10 cellular contexts compared by ENCODE assay signal in genomic region chr3:182364723-182365650, GRCh38.
A peak's percentile ranks its signal among the peaks of the same experiment; 100 is the strongest.
DNase-seq lines count a peak whose midpoint lies in the region; ATAC-seq, FAIRE-seq and TF ChIP-seq lines count a peak whose summit lies in the region.
"Had no signal": no experiment of that assay in that cellular context is flagged by ENCODE, and none has a peak within 500 bp of the region (broad histone marks: within the 10 kb centered on the region; RNA-seq: fewer than 3 reads in every experiment).

No MANE protein-coding gene starts in this region.

- intact Hi-C loops in right cardiac atrium (cut with DNase I): no loop called here
- intact Hi-C loops in left ventricle myocardium superior (cut with micrococcal nuclease): no loop called here

- peak in 1 of 2 donors; percentile 56 for ATAC-seq in right cardiac atrium
- no peak for ATAC-seq in left ventricle myocardium superior
- peak; percentile 63 for ATAC-seq in SK-N-SH treated with all-trans-retinoic acid at 6 μM for 48 hours
- no peak for ATAC-seq in HG03521 (IDR thresholded peaks at IDR 0.05; ENCODE audit: unreplicated experiment)

- WGBS in right cardiac atrium: 58% methylated on average over 20 of the region's 20 CpGs

- FAIRE-seq in urothelium cell line (lab: Jason Lieb, UNC): no peak

- DNase-seq in right cardiac atrium (peak; percentile 22 to 43 (median 41)), left ventricle myocardium superior (no peak), iris pigment epithelial cell (ENCODE audit: low read depth) (peak; percentile 4), urothelium cell line (ENCODE audit: low spot score) (peak; percentile 66), epidermal melanocyte (ENCODE audit: insufficient read length, low spot score) (no peak)
- no peak for DNase-seq in activated CD4-positive, alpha-beta T cell treated with anti-CD3 and anti-CD28 coated beads, Interleukin-2, amount 50 U/mL, for 48 hours
- DNase-seq: activated naive CD4-positive, alpha-beta T cell; SIG-M5 had no signal

- H3K4me1 ChIP-seq in right cardiac atrium (ENCODE audit: control insufficient read depth, insufficient read depth, low read length): no peaks in the 10 kb centered on the region

- H3K27ac ChIP-seq in right cardiac atrium (ENCODE audit: low read length): no peak overlapping the region

- H3K27me3 ChIP-seq in right cardiac atrium (ENCODE audit: control insufficient read depth, insufficient read depth): no peaks in the 10 kb centered on the region

- no peak overlapping the region for H3K4me3 ChIP-seq in right cardiac atrium (ENCODE audit: low read length)

- no peaks in the 10 kb centered on the region for H3K9me3 ChIP-seq in right cardiac atrium (ENCODE audit: control insufficient read depth, low read length)

TF ChIP-seq in SK-N-SH treated with all-trans-retinoic acid at 6 μM for 48 hours, 23 proteins besides CTCF, POLR2A, EP300 and RAD21:
- TF ChIP-seq ZFP30 (CRISPR knock-in tag; IDR thresholded peaks at IDR 0.05) (no peak; the same call in 1 of the 2 replicates), ESRRG (CRISPR knock-in tag; IDR thresholded peaks at IDR 0.05) (peak; percentile 71; the same call in 1 of the 2 replicates), ISL1 (CRISPR knock-in tag; IDR thresholded peaks at IDR 0.05) (peak; percentile 100), ZFP3 (CRISPR knock-in tag; IDR thresholded peaks at IDR 0.05) (peak; percentile 79; the same call in 1 of the 2 replicates), BACH2 (CRISPR knock-in tag; IDR thresholded peaks at IDR 0.05; ENCODE audit: borderline replicate concordance) (no peak), ZNF8 (CRISPR knock-in tag; IDR thresholded peaks at IDR 0.05) (0 out of 2 replicates have a peak, but pooled peaks have one; percentile 48), OSR1 (CRISPR knock-in tag; IDR thresholded peaks at IDR 0.05) (no peak), PPARA (CRISPR knock-in tag; IDR thresholded peaks at IDR 0.05; ENCODE audit: borderline replicate concordance) (no peak), CSRNP3 (CRISPR knock-in tag; IDR thresholded peaks at IDR 0.05) (peak; percentile 81), ZNF70 (CRISPR knock-in tag; IDR thresholded peaks at IDR 0.05) (no peak), GLIS3 (CRISPR knock-in tag; IDR thresholded peaks at IDR 0.05) (peak; percentile 94), ZC3H10 (CRISPR knock-in tag; IDR thresholded peaks at IDR 0.05) (peak; percentile 41; the same call in 1 of the 2 replicates), TOX (CRISPR knock-in tag; IDR thresholded peaks at IDR 0.05; ENCODE audit: borderline replicate concordance) (no peak), CSDC2 (CRISPR knock-in tag; IDR thresholded peaks at IDR 0.05) (no peak), TCF4 (CRISPR knock-in tag; IDR thresholded peaks at IDR 0.05; ENCODE audit: borderline replicate concordance) (peak; percentile 89), ARNTL (CRISPR knock-in tag; IDR thresholded peaks at IDR 0.05; ENCODE audit: borderline replicate concordance, low read depth) (no peak), CREB5 (CRISPR knock-in tag; IDR thresholded peaks at IDR 0.05; ENCODE audit: low read depth) (peak; percentile 94), RARB (CRISPR knock-in tag; IDR thresholded peaks at IDR 0.05) (no peak), SNAI2 (CRISPR knock-in tag; IDR thresholded peaks at IDR 0.05) (peak; percentile 20; the same call in 1 of the 2 replicates), ZNF565 (CRISPR knock-in tag; conservative IDR thresholded peaks at IDR 0.05; ENCODE audit: low read depth) (no peak)
- TF ChIP-seq, protein P1, sequence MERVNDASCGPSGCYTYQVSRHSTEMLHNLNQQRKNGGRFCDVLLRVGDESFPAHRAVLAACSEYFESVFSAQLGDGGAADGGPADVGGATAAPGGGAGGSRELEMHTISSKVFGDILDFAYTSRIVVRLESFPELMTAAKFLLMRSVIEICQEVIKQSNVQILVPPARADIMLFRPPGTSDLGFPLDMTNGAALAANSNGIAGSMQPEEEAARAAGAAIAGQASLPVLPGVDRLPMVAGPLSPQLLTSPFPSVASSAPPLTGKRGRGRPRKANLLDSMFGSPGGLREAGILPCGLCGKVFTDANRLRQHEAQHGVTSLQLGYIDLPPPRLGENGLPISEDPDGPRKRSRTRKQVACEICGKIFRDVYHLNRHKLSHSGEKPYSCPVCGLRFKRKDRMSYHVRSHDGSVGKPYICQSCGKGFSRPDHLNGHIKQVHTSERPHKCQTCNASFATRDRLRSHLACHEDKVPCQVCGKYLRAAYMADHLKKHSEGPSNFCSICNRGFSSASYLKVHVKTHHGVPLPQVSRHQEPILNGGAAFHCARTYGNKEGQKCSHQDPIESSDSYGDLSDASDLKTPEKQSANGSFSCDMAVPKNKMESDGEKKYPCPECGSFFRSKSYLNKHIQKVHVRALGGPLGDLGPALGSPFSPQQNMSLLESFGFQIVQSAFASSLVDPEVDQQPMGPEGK (CRISPR knock-in tag; IDR thresholded peaks at IDR 0.05; ENCODE audit: borderline replicate concordance): peak; percentile 87; the same call in 1 of the 2 replicates
- TF ChIP-seq, protein P2, sequence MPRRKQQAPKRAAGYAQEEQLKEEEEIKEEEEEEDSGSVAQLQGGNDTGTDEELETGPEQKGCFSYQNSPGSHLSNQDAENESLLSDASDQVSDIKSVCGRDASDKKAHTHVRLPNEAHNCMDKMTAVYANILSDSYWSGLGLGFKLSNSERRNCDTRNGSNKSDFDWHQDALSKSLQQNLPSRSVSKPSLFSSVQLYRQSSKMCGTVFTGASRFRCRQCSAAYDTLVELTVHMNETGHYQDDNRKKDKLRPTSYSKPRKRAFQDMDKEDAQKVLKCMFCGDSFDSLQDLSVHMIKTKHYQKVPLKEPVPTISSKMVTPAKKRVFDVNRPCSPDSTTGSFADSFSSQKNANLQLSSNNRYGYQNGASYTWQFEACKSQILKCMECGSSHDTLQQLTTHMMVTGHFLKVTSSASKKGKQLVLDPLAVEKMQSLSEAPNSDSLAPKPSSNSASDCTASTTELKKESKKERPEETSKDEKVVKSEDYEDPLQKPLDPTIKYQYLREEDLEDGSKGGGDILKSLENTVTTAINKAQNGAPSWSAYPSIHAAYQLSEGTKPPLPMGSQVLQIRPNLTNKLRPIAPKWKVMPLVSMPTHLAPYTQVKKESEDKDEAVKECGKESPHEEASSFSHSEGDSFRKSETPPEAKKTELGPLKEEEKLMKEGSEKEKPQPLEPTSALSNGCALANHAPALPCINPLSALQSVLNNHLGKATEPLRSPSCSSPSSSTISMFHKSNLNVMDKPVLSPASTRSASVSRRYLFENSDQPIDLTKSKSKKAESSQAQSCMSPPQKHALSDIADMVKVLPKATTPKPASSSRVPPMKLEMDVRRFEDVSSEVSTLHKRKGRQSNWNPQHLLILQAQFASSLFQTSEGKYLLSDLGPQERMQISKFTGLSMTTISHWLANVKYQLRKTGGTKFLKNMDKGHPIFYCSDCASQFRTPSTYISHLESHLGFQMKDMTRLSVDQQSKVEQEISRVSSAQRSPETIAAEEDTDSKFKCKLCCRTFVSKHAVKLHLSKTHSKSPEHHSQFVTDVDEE (CRISPR knock-in tag; IDR thresholded peaks at IDR 0.05): peak; percentile 92
- TF ChIP-seq, protein P3, sequence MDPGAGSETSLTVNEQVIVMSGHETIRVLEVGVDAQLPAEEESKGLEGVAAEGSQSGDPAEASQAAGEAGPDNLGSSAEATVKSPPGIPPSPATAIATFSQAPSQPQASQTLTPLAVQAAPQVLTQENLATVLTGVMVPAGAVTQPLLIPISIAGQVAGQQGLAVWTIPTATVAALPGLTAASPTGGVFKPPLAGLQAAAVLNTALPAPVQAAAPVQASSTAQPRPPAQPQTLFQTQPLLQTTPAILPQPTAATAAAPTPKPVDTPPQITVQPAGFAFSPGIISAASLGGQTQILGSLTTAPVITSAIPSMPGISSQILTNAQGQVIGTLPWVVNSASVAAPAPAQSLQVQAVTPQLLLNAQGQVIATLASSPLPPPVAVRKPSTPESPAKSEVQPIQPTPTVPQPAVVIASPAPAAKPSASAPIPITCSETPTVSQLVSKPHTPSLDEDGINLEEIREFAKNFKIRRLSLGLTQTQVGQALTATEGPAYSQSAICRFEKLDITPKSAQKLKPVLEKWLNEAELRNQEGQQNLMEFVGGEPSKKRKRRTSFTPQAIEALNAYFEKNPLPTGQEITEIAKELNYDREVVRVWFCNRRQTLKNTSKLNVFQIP (CRISPR knock-in tag; IDR thresholded peaks at IDR 0.05; ENCODE audit: borderline replicate concordance, low read depth): no peak

Comparison
In these comparisons a context has a peak if more than half of its experiments do, and no peak if none do; other contexts are left out.
1. DNase-seq: peak in right cardiac atrium (3 of 3), iris pigment epithelial cell (single experiment) and urothelium cell line (single experiment); none in left ventricle myocardium superior (single experiment), activated CD4-positive, alpha-beta T cell treated with anti-CD3 and anti-CD28 coated beads, Interleukin-2, amount 50 U/mL, for 48 hours (0 of 2) and epidermal melanocyte (single experiment).